Comparison of ENCODE assay signal across 19 cellular contexts in genomic region chr2:60525859-60526258, GRCh38. TPM values are rescaled to one million over a fixed set of nuclear protein-coding genes. Genes with fewer than 3 reads are reported as not detected.
DNase-seq lines count a peak whose midpoint lies in the region; ATAC-seq and TF ChIP-seq lines count a peak whose summit lies in the region.
"Had no signal": no experiment of that assay in that cellular context is flagged by ENCODE, and none has a peak within 500 bp of the region (broad histone marks: within the 10 kb centered on the region; RNA-seq: fewer than 3 reads in every experiment).

No MANE protein-coding gene starts in this region.

- peak; percentile 56 for ATAC-seq in GM19351 (IDR thresholded peaks at IDR 0.05; ENCODE audit: unreplicated experiment)
- ATAC-seq in HG03354 (IDR thresholded peaks at IDR 0.05; ENCODE audit: poor library complexity, severe bottlenecking, unreplicated experiment) = no peak
- ATAC-seq: left lung, natural killer cell had no signal

- H3K9me3 Mint-ChIP-seq in CD14-positive monocyte (peaks cover 0 to 1% (median 0%) of the 10 kb centered on the region in 7 donors), IgD-negative memory B cell (no peaks in the 10 kb centered on the region), brain (no peaks in the 10 kb centered on the region)
- H3K9me3 Mint-ChIP-seq: activated CD4-positive, alpha-beta T cell treated with anti-CD3 and anti-CD28 coated beads, Interleukin-2, amount 10 ng/mL, durations not matched to agents 24 days and 14 days; activated naive CD4-positive, alpha-beta T cell treated with anti-CD3 and anti-CD28 coated beads, Interleukin-2, amount 10 ng/mL, durations not matched to agents 7 days and 5 days; natural killer cell had no signal

- TF ChIP-seq CTCF in CD14-positive monocyte (IDR thresholded peaks at IDR 0.05) (no peak), brain (conservative IDR thresholded peaks at IDR 0.05) (no peak)

- DNase-seq in CD14-positive monocyte (ENCODE audit: low spot score) = no peak
- DNase-seq in NCI-H2029 treated with DMSO at 0.1 percent for 48 hours (lab: John Stamatoyannopoulos, UW) = no peak
- DNase-seq in NCI-H1417 (lab: John Stamatoyannopoulos, UW) = no peak
- DNase-seq: activated CD4-positive, alpha-beta T cell treated with anti-CD3 and anti-CD28 coated beads, Interleukin-2, amount 10 ng/mL, durations not matched to agents 24 days and 14 days; activated naive CD4-positive, alpha-beta T cell treated with anti-CD3 and anti-CD28 coated beads, Interleukin-2, amount 10 ng/mL, durations not matched to agents 7 days and 5 days; dermis blood vessel endothelial cell; H7; hypothalamus; left lung; natural killer cell; NCI-H1436 treated with DMSO at 0.1 percent for 48 hours; NCI-H524; SK-N-SH; small intestine; stimulated activated CD4-positive, alpha-beta T cell treated with anti-CD3 and anti-CD28 coated beads, Interleukin-2, amount 100 ng/mL, for 24 hours had no signal

- H3K36me3 Mint-ChIP-seq in CD14-positive monocyte (peaks cover 21 to 31% of the 10 kb centered on the region in 2 donors), IgD-negative memory B cell (no peaks in the 10 kb centered on the region), brain (peaks cover 31% of the 10 kb centered on the region)
- H3K36me3 Mint-ChIP-seq: activated naive CD4-positive, alpha-beta T cell treated with anti-CD3 and anti-CD28 coated beads, Interleukin-2, amount 10 ng/mL, durations not matched to agents 7 days and 5 days; natural killer cell had no signal

- H3K27me3 Mint-ChIP-seq in CD14-positive monocyte (ENCODE audit: low read depth in 3 of 3) (no peaks in the 10 kb centered on the region), IgD-negative memory B cell (no peaks in the 10 kb centered on the region), brain (no peaks in the 10 kb centered on the region)

- intact Hi-C loops in CD14-positive monocyte (cut with micrococcal nuclease) = no loop called here

- peak overlapping the region in 4 of 7 donors; percentile 14 to 96 (median 56) for H3K27ac Mint-ChIP-seq in CD14-positive monocyte
- H3K27ac Mint-ChIP-seq in IgD-negative memory B cell = peak overlapping the region; percentile 21 to 82 (median 72)
- peak overlapping the region in 3 of 5 experiments; percentile 8 to 96 (median 57) for H3K27ac Mint-ChIP-seq in brain
- H3K27ac Mint-ChIP-seq: activated CD4-positive, alpha-beta T cell treated with anti-CD3 and anti-CD28 coated beads, Interleukin-2, amount 10 ng/mL, durations not matched to agents 24 days and 14 days; activated naive CD4-positive, alpha-beta T cell treated with anti-CD3 and anti-CD28 coated beads, Interleukin-2, amount 10 ng/mL, durations not matched to agents 7 days and 5 days; natural killer cell had no signal

- H3K4me3 Mint-ChIP-seq in CD14-positive monocyte (no peak overlapping the region), IgD-negative memory B cell (peak overlapping the region; percentile 46 to 76 (median 58)), brain (peak overlapping the region in 2 of 5 experiments; percentile 7)
- H3K4me3 Mint-ChIP-seq: activated CD4-positive, alpha-beta T cell treated with anti-CD3 and anti-CD28 coated beads, Interleukin-2, amount 10 ng/mL, durations not matched to agents 24 days and 14 days; activated naive CD4-positive, alpha-beta T cell treated with anti-CD3 and anti-CD28 coated beads, Interleukin-2, amount 10 ng/mL, durations not matched to agents 7 days and 5 days; natural killer cell had no signal

- H3K4me1 Mint-ChIP-seq in CD14-positive monocyte = peaks cover 90% of the 10 kb centered on the region
- H3K4me1 Mint-ChIP-seq in IgD-negative memory B cell = peaks cover 74 to 92% (median 83%) of the 10 kb centered on the region in 3 donors
- peaks cover 100% of the 10 kb centered on the region for H3K4me1 Mint-ChIP-seq in brain
- H3K4me1 Mint-ChIP-seq: activated CD4-positive, alpha-beta T cell treated with anti-CD3 and anti-CD28 coated beads, Interleukin-2, amount 10 ng/mL, durations not matched to agents 24 days and 14 days; activated naive CD4-positive, alpha-beta T cell treated with anti-CD3 and anti-CD28 coated beads, Interleukin-2, amount 10 ng/mL, durations not matched to agents 7 days and 5 days had no signal

RNA-seq across cellular contexts. Expression of gene BCL11A, which starts 27.6 kb away (rescaled TPM):
- polyA plus RNA-seq in CD14-positive monocyte (10 to 100 TPM in 1 of 2 donors, 1 to 10 TPM in 1; 8.7 to 11.1 TPM), IgD-negative memory B cell (189 TPM), brain (ENCODE audit: insufficient read depth, low read depth, low replicate concordance) (22.7 TPM)

Comparison
In these comparisons a context has a peak if more than half of its experiments do, and no peak if none do; other contexts are left out.
1. H3K4me3 Mint-ChIP-seq: peak in IgD-negative memory B cell (4 of 4); none in CD14-positive monocyte (0 of 2).
2. Peak in every context shown above with its lines, with median percentiles within 50 percentile points of each other: H3K27ac Mint-ChIP-seq.